In the genomic region with DNA sequence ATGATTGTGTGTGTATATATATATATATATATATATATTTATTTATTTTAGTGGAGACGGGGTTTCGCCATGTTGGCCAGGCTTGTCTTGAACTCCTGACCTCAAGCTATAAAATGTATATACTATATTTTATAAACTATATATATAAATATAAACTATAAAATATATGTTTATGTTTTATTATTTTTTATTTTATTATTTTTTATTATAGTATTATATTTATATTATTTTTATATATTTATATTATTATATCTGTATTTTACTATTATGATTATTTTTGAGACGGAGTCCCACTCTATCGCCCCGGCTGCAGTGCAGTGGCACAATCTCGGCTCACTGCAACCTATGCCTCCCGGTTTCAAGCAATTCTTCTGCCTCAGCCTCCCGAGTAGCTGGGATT, we compare ENCODE assay signal across 8 cellular contexts. TPM values are rescaled to one million over a fixed set of nuclear protein-coding genes. Genes with fewer than 3 reads are reported as not detected.
"Had no signal": no experiment of that assay in that cellular context is flagged by ENCODE, and none has a peak within 500 bp of the region (broad histone marks: within the 10 kb centered on the region; RNA-seq: fewer than 3 reads in every experiment).

No MANE protein-coding gene starts in this region.

- ATAC-seq: HepG2, K562 had no signal

- H3K4me3 Mint-ChIP-seq: IgD-negative memory B cell had no signal

- DNase-seq: IMR-90, KBM-7, KG1 had no signal

- H3K9me3 Mint-ChIP-seq: IgD-negative memory B cell had no signal

- H3K27ac Mint-ChIP-seq: IgD-negative memory B cell had no signal

- FAIRE-seq: HepG2 had no signal

- H3K4me1 Mint-ChIP-seq: IgD-negative memory B cell had no signal

- H3K36me3 Mint-ChIP-seq: IgD-negative memory B cell had no signal

RNA-seq across cellular contexts. Expression of a gene that starts 10.5 kb away (rescaled TPM):
- total RNA-seq: HepG2, HT-29, HT1080 had no signal

RNA-seq across cellular contexts. Expression of a gene that starts 30.5 kb away (rescaled TPM):
- total RNA-seq: HepG2, HT-29, K562 had no signal

RNA-seq across cellular contexts. Expression of a gene that starts 30.7 kb away (rescaled TPM):
- total RNA-seq: HepG2, HT-29, K562 had no signal
